ENCODE assay signal across 1 cellular context in genomic region chr1:40421348-40421693, GRCh38.
TF ChIP-seq lines count a peak whose summit lies in the region.

No MANE protein-coding gene starts in this region.

TF ChIP-seq in GM23338, 12 proteins besides CTCF, POLR2A, EP300 and RAD21 (continued from another document):
- no peak for TF ChIP-seq ZNF462 (CRISPR knock-in tag; IDR thresholded peaks at IDR 0.05)
- no peak for TF ChIP-seq NANOG (IDR thresholded peaks at IDR 0.05; ENCODE audit: borderline replicate concordance)
- no peak for TF ChIP-seq EZH2phosphoT487 (IDR thresholded peaks at IDR 0.05; ENCODE audit: unreplicated experiment)
- no peak for TF ChIP-seq ETS1 (IDR thresholded peaks at IDR 0.05)
- no peak for TF ChIP-seq POLR2AphosphoS5 (IDR thresholded peaks at IDR 0.05; ENCODE audit: low read depth)
- TF ChIP-seq STAT1 (IDR thresholded peaks at IDR 0.05; ENCODE audit: unreplicated experiment): no peak
- no peak for TF ChIP-seq ZNF331 (CRISPR knock-in tag; IDR thresholded peaks at IDR 0.05; ENCODE audit: low read depth)
- TF ChIP-seq CREB1 (CRISPR knock-in tag; IDR thresholded peaks at IDR 0.05; ENCODE audit: low read depth): no peak
